ENCODE assay signal across 26 cellular contexts in the genomic region with DNA sequence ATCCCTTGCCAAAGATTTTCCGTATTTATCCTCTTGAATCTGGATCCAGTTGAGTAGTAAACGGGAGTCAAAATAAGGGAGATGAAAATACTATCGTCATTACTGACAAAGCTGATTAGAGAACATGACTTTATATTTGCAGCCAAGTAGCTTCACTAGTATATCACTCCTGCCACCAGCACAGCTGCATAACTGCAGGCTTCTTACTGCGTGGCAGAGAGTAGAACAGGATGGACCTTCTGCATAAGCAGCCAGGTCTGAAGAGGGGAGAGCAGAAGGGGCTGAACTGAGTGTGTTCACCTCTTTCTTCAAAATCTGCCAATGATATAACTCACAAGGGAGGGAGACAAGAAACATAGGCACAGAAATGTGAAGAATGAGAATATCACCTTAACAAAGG.
DNase-seq lines count a peak whose midpoint lies in the region; ATAC-seq, FAIRE-seq and TF ChIP-seq lines count a peak whose summit lies in the region.
"Had no signal": no experiment of that assay in that cellular context is flagged by ENCODE, and none has a peak within 500 bp of the region (broad histone marks: within the 10 kb centered on the region; RNA-seq: fewer than 3 reads in every experiment).

No MANE protein-coding gene starts in this region.

- no peak overlapping the region for H2BK15ac ChIP-seq in mesendoderm (replicated peaks; ENCODE audit: low read depth)

- H4K8ac ChIP-seq in mesendoderm (ENCODE audit: low read depth, low read length) = no peak overlapping the region

- peaks cover 14% of the 10 kb centered on the region for H3K4me1 Mint-ChIP-seq in progenitor cell of endocrine pancreas (ENCODE audit: low read depth)

- H3K36me3 ChIP-seq in left ventricle myocardium inferior (peaks cover 30% of the 10 kb centered on the region), K562 (ENCODE audit: control insufficient read depth, insufficient read depth, low read length) (no peaks in the 10 kb centered on the region), mesendoderm (ENCODE audit: control insufficient read depth, insufficient read depth, low read length) (no peaks in the 10 kb centered on the region)

- H2BK120ac ChIP-seq in mesendoderm (ENCODE audit: low read depth, low read length) = no peak overlapping the region

- intact Hi-C loops in Right ventricle myocardium inferior (cut with DNase I) = no loop called here
- intact Hi-C loops in left ventricle myocardium inferior (cut with micrococcal nuclease) = no loop called here
- intact Hi-C loops in K562 (cut with micrococcal nuclease) = no loop called here

- H4K20me1 ChIP-seq in K562 (replicated peaks; ENCODE audit: control insufficient read depth, insufficient read depth, low read length) = no peaks in the 10 kb centered on the region

- peak overlapping the region; percentile 24 for H3K4ac ChIP-seq in mesendoderm (ENCODE audit: low read depth, low read length)

- BruUV-seq in K562 (replicated peaks; lab: Mats Ljungman, UMichigan) = no TSS peak

- CTCF ChIA-PET in K562 (lab: Yijun Ruan, JAX; ENCODE audit: low intra/inter-chr PET ratio) = no interaction called here

- H2AFZ ChIP-seq in K562 (ENCODE audit: low read depth, low read length) = 0 out of 2 replicates have a peak overlapping the region, but pooled peaks have one; percentile 23

- no peak for TF ChIP-seq POLR2A in K562 (conservative IDR thresholded peaks at IDR 0.05)

- H3K36me3 Mint-ChIP-seq in progenitor cell of endocrine pancreas (ENCODE audit: insufficient read depth) = peaks cover 27% of the 10 kb centered on the region

- no peaks in the 10 kb centered on the region for H3K79me1 ChIP-seq in mesendoderm (ENCODE audit: low read length)

- no peak overlapping the region for H2AK5ac ChIP-seq in mesendoderm (ENCODE audit: low read length)

- no peak overlapping the region for H3K23ac ChIP-seq in mesendoderm (ENCODE audit: low read length)

- TF ChIP-seq EP300 in K562 (IDR thresholded peaks at IDR 0.05; ENCODE audit: low read length) = no peak

- no peaks in the 10 kb centered on the region for H3K27me3 Mint-ChIP-seq in progenitor cell of endocrine pancreas
- H3K27me3 Mint-ChIP-seq: IgD-negative memory B cell had no signal

- H3K27ac Mint-ChIP-seq in progenitor cell of endocrine pancreas = peak overlapping the region; percentile 81

- DNase-seq in Right ventricle myocardium inferior (ENCODE audit: missing footprints) (no peak), left ventricle myocardium inferior (no peak), K562 (ENCODE audit: extremely low read depth in 1 of 4, low spot score in 3 of 4) (no peak), mesendoderm (no peak), progenitor cell of endocrine pancreas (ENCODE audit: low spot score, unreplicated experiment) (no peak), cerebellum (ENCODE audit: low spot score) (no peak)
- no peak for DNase-seq in activated CD8-positive, alpha-beta memory T cell treated with anti-CD3 and anti-CD28 coated beads for 24 hours
- DNase-seq in activated effector memory CD4-positive, alpha-beta T cell treated with Interleukin-2 at 50 U/mL for 16 hours = no peak
- DNase-seq: 8988T; COR-L47; GOT3; Kasumi-1; MG63; NCI-H1092 treated with DMSO at 0.1 percent for 48 hours; NCI-H146; NCI-H2081; NCI-H2171 treated with DMSO at 0.1 percent for 48 hours; NCI-H446; NCI-H69; NK-92 treated with Interleukin-12 subunit alpha and Interleukin-12 subunit beta, amount 100 ng/mL, for 24 hours; OCI-M1; SHP77 treated with DMSO at 0.1 percent for 48 hours had no signal

- H3K27ac ChIP-seq in left ventricle myocardium inferior (replicated peaks) = no peak overlapping the region
- H3K27ac ChIP-seq in K562 (ENCODE audit: extremely low read depth, low read depth, low read length) = no peak overlapping the region
- no peak overlapping the region for H3K27ac ChIP-seq in mesendoderm (ENCODE audit: low read depth, low read length)

- peaks cover 20% of the 10 kb centered on the region for H3K9me3 ChIP-seq in left ventricle myocardium inferior (replicated peaks)
- no peaks in the 10 kb centered on the region for H3K9me3 ChIP-seq in K562 (replicated peaks; ENCODE audit: control insufficient read depth, insufficient read depth, low read depth, low read length)

- H3K79me2 ChIP-seq in K562 (ENCODE audit: control insufficient read depth, insufficient read depth, low read length) (no peaks in the 10 kb centered on the region), mesendoderm (ENCODE audit: control insufficient read depth, insufficient read depth, low read length) (no peaks in the 10 kb centered on the region)

- no peak overlapping the region for H2BK5ac ChIP-seq in mesendoderm (ENCODE audit: low read length)

- H3K4me3 ChIP-seq in left ventricle myocardium inferior (no peak overlapping the region), K562 (no peak overlapping the region), mesendoderm (ENCODE audit: low read length) (no peak overlapping the region)
- H3K4me3 ChIP-seq: MG63 had no signal

- WGBS in K562 (ENCODE audit: insufficient coverage, low coverage, missing lambda C conversion rate) = 46% methylated on average over 4 of the region's 4 CpGs
- WGBS in mesendoderm (ENCODE audit: extremely low coverage, insufficient coverage, low lambda C conversion rate) = no CpG with 5 or more reads among the region's 4 CpGs

- H3K4me2 ChIP-seq in K562 (ENCODE audit: insufficient read depth, low read length) (no peak overlapping the region), mesendoderm (ENCODE audit: low read length) (no peak overlapping the region)

- H3K56ac ChIP-seq in mesendoderm (ENCODE audit: low read length) = no peak overlapping the region

- H3K18ac ChIP-seq in mesendoderm (ENCODE audit: low read length) = no peak overlapping the region

- in situ Hi-C loops in K562 (cut with MboI) = no loop called here

- no peak for FAIRE-seq in K562 (lab: Jason Lieb, UNC)
- FAIRE-seq: G401.6, HTR-8/SVneo had no signal

- H3K4me3 Mint-ChIP-seq in progenitor cell of endocrine pancreas (ENCODE audit: low read depth) = no peak overlapping the region
- H3K4me3 Mint-ChIP-seq: CD14-positive monocyte had no signal

- H4K5ac ChIP-seq in mesendoderm (ENCODE audit: low read length) = no peak overlapping the region

- POLR2A ChIA-PET in K562 (lab: Yijun Ruan, JAX) = no interaction called here

- no peaks in the 10 kb centered on the region for H3K9me1 ChIP-seq in K562 (ENCODE audit: control insufficient read depth, insufficient read depth, low read length)

- H3K9ac ChIP-seq in K562 (ENCODE audit: insufficient read depth in 1 of 2, low read depth in 2 of 2, low read length in 2 of 2) (no peak overlapping the region), mesendoderm (ENCODE audit: low read length) (no peak overlapping the region)

- H3K4me1 ChIP-seq in left ventricle myocardium inferior (peaks cover 43% of the 10 kb centered on the region), K562 (replicated peaks in 1 of 2; ENCODE audit: control insufficient read depth in 2 of 2, insufficient read depth in 2 of 2, low read length in 2 of 2) (peaks cover 4 to 27% of the 10 kb centered on the region in 2 experiments; a peak in 4 of 5 replicates), mesendoderm (ENCODE audit: control insufficient read depth, low read depth, low read length) (no peaks in the 10 kb centered on the region)

- ATAC-seq in Right ventricle myocardium inferior = peak; percentile 42
- no peak for ATAC-seq in K562

- H3K9me3 Mint-ChIP-seq in progenitor cell of endocrine pancreas (ENCODE audit: low read depth) = peaks cover 4% of the 10 kb centered on the region

- no peak for TF ChIP-seq CTCF in left ventricle myocardium inferior (IDR thresholded peaks at IDR 0.05; ENCODE audit: borderline replicate concordance)
- TF ChIP-seq CTCF in K562 (IDR thresholded peaks at IDR 0.05 in 2 of 3, conservative IDR thresholded peaks at IDR 0.05 in 1 of 3; ENCODE audit: insufficient read depth in 2 of 3, low read depth in 1 of 3, low read length in 3 of 3) = no peak
- no peak for TF ChIP-seq CTCF in progenitor cell of endocrine pancreas (IDR thresholded peaks at IDR 0.05; ENCODE audit: unreplicated experiment)

- no peak for TF ChIP-seq RAD21 in K562 (CRISPR knock-in tag; conservative IDR thresholded peaks at IDR 0.05 in 1 of 2, IDR thresholded peaks at IDR 0.05 in 1 of 2)

- H3K27me3 ChIP-seq in left ventricle myocardium inferior (ENCODE audit: low read depth) = no peaks in the 10 kb centered on the region
- no peaks in the 10 kb centered on the region for H3K27me3 ChIP-seq in K562 (ENCODE audit: control insufficient read depth in 2 of 2, insufficient read depth in 2 of 2, low read length in 2 of 2)
- no peaks in the 10 kb centered on the region for H3K27me3 ChIP-seq in mesendoderm (ENCODE audit: insufficient read depth, low read length, poor library complexity)
- H3K27me3 ChIP-seq: MG63 had no signal

TF ChIP-seq in K562, 482 proteins besides CTCF, POLR2A, EP300 and RAD21 (continues in another document):
- TF ChIP-seq BHLHE40 (IDR thresholded peaks at IDR 0.05; ENCODE audit: low read length) (no peak), CTBP1 (IDR thresholded peaks at IDR 0.05; ENCODE audit: borderline replicate concordance) (no peak), KLF1 (tag; IDR thresholded peaks at IDR 0.05) (no peak), ZNF398 (CRISPR knock-in tag; IDR thresholded peaks at IDR 0.05) (no peak)
